8 cellular contexts compared by ENCODE assay signal in the genomic region with DNA sequence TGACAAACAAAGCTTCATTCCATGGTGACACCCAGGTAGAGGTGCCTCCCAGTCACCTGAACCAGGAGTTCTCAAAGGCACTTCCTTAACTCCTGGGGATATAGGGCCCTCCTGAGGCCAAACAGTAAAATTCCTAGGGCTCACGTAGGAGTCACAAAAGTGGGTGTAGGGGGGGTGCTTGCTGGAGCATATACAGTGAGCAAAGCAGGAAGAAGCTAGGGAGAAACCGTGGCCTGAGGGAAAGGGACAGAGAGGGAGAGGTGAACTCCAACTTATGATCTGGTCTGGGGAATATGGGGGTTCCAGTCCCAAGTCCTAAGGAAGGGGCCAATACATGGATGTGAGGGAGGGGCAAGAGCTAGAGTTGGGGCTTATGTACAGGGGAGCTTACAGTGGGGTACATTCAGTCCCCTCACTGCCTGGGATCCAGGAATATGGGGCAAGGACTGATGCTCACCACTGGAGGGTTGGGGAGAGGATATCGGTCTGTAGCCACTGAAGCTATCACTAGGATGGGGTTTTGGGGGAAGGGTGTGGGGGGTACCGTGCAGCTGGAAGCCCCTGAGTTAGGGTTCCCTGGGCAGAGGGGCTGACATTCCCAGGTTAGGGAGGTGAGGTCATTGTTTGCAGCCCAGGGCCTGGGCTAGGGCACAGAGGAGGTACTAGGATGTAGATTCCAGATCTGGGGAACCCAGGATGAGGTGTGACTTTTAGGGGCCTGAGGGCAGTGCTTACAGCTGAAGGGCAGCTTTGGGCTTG. TPM values are rescaled to one million over a fixed set of nuclear protein-coding genes. Genes with fewer than 3 reads are reported as not detected.
DNase-seq lines count a peak whose midpoint lies in the region; ATAC-seq lines count a peak whose summit lies in the region.

No MANE protein-coding gene starts in this region.

- peak overlapping the region; percentile 42 for H3K27ac Mint-ChIP-seq in activated CD4-positive, alpha-beta T cell treated with anti-CD3 and anti-CD28 coated beads for 36 hours
- peak overlapping the region; percentile 79 for H3K27ac Mint-ChIP-seq in activated T-helper 1 cell treated with anti-CD3 and anti-CD28 coated beads, Interleukin-12 subunit alpha, Interleukin-12 subunit beta, Interleukin-2, Interleukin-4 antibody, amounts not matched to agents 30 ng/mL and 10 ng/mL and 1 ng/mL, durations not matched to agents 14 hours and 24 hours and 36 hours
- H3K27ac Mint-ChIP-seq in immature natural killer cell: peak overlapping the region; percentile 77 to 97 (median 89)

- no peak for ATAC-seq in activated CD4-positive, alpha-beta T cell treated with anti-CD3 and anti-CD28 coated beads for 36 hours
- no peak for ATAC-seq in HG03045 (IDR thresholded peaks at IDR 0.05; ENCODE audit: unreplicated experiment)

- H3K4me3 Mint-ChIP-seq in activated CD4-positive, alpha-beta T cell treated with anti-CD3 and anti-CD28 coated beads for 36 hours: peak overlapping the region; percentile 73
- H3K4me3 Mint-ChIP-seq in activated T-helper 1 cell treated with anti-CD3 and anti-CD28 coated beads, Interleukin-12 subunit alpha, Interleukin-12 subunit beta, Interleukin-2, Interleukin-4 antibody, amounts not matched to agents 30 ng/mL and 10 ng/mL and 1 ng/mL, durations not matched to agents 14 hours and 24 hours and 36 hours: peak overlapping the region; percentile 87
- H3K4me3 Mint-ChIP-seq in immature natural killer cell: peak overlapping the region; percentile 86 to 89 (median 88)

- no peaks in the 10 kb centered on the region for H3K27me3 Mint-ChIP-seq in activated CD4-positive, alpha-beta T cell treated with anti-CD3 and anti-CD28 coated beads for 36 hours
- H3K27me3 Mint-ChIP-seq in activated T-helper 1 cell treated with anti-CD3 and anti-CD28 coated beads, Interleukin-12 subunit alpha, Interleukin-12 subunit beta, Interleukin-2, Interleukin-4 antibody, amounts not matched to agents 30 ng/mL and 10 ng/mL and 1 ng/mL, durations not matched to agents 14 hours and 24 hours and 36 hours (ENCODE audit: insufficient read depth): no peaks in the 10 kb centered on the region
- H3K27me3 Mint-ChIP-seq in immature natural killer cell (ENCODE audit: low read depth in 3 of 3): peaks cover 0 to 14% (median 2%) of the 10 kb centered on the region in 3 donors

- POLR2A ChIA-PET in activated CD4-positive, alpha-beta T cell treated with anti-CD3 and anti-CD28 coated beads for 36 hours (lab: Charles Lee): interaction anchor here (0.6 to 2.1 kb wide), 4 partner anchors 8 to 133 kb away, joined by 3 to 7 read pairs (median 4); no protein-coding TSS in a partner anchor

- intact Hi-C loops in activated CD4-positive, alpha-beta T cell treated with anti-CD3 and anti-CD28 coated beads for 36 hours (cut with DNase I, micrococcal nuclease): loop anchor here (1.0 to 2.0 kb wide), 8 partner anchors 14 to 579 kb away; partner anchors contain the start of genes CEBPB (in 1 of the 2), PARD6B (in 1 of the 2), RNF114 (in 1 of the 2) and SNAI1 (in 1 of the 2)
- intact Hi-C loops in activated T-helper 1 cell treated with anti-CD3 and anti-CD28 coated beads, Interleukin-12 subunit alpha, Interleukin-12 subunit beta, Interleukin-2, Interleukin-4 antibody, amounts not matched to agents 30 ng/mL and 10 ng/mL and 1 ng/mL, durations not matched to agents 14 hours and 24 hours and 36 hours (cut with micrococcal nuclease): loop anchor here (1.0 to 5.0 kb wide), 3 partner anchors 17 to 215 kb away; partner anchors contain the start of gene RNF114

- H3K27ac ChIP-seq in temporal lobe (ENCODE audit: low read depth, low read length): peak overlapping the region; percentile 81

- no peak for DNase-seq in activated CD4-positive, alpha-beta T cell treated with anti-CD3 and anti-CD28 coated beads for 36 hours
- no peak for DNase-seq in activated CD4-positive, alpha-beta T cell treated with anti-CD3 and anti-CD28 coated beads, Interleukin-2, amount 50 U/mL, for 1 hour
- no peak for DNase-seq in activated T-helper 1 cell treated with anti-CD3 and anti-CD28 coated beads, Interleukin-12 subunit alpha, Interleukin-12 subunit beta, Interleukin-2, Interleukin-4 antibody, amounts not matched to agents 30 ng/mL and 10 ng/mL and 1 ng/mL, durations not matched to agents 14 hours and 24 hours and 36 hours (ENCODE audit: low spot score)
- DNase-seq in immature natural killer cell (no peak), NCI-H146 (lab: John Stamatoyannopoulos, UW) (no peak), NCI-H2196 treated with DMSO at 0.1 percent for 48 hours (lab: John Stamatoyannopoulos, UW; ENCODE audit: unreplicated experiment) (no peak)

- H3K4me1 Mint-ChIP-seq in activated CD4-positive, alpha-beta T cell treated with anti-CD3 and anti-CD28 coated beads for 36 hours: peaks cover 48% of the 10 kb centered on the region
- H3K4me1 Mint-ChIP-seq in activated T-helper 1 cell treated with anti-CD3 and anti-CD28 coated beads, Interleukin-12 subunit alpha, Interleukin-12 subunit beta, Interleukin-2, Interleukin-4 antibody, amounts not matched to agents 30 ng/mL and 10 ng/mL and 1 ng/mL, durations not matched to agents 14 hours and 24 hours and 36 hours (ENCODE audit: low read depth): peaks cover 59% of the 10 kb centered on the region
- peaks cover 51 to 65% of the 10 kb centered on the region in 2 donors for H3K4me1 Mint-ChIP-seq in immature natural killer cell

- CTCF ChIA-PET in activated CD4-positive, alpha-beta T cell treated with anti-CD3 and anti-CD28 coated beads for 36 hours (lab: Charles Lee): interaction anchor here (0.6 to 3.9 kb wide), 13 partner anchors 18 to 576 kb away, joined by 3 to 33 read pairs (median 3); no protein-coding TSS in a partner anchor

- H3K36me3 Mint-ChIP-seq in activated CD4-positive, alpha-beta T cell treated with anti-CD3 and anti-CD28 coated beads for 36 hours (ENCODE audit: low read depth): peaks cover 14% of the 10 kb centered on the region
- peaks cover 12% of the 10 kb centered on the region for H3K36me3 Mint-ChIP-seq in activated T-helper 1 cell treated with anti-CD3 and anti-CD28 coated beads, Interleukin-12 subunit alpha, Interleukin-12 subunit beta, Interleukin-2, Interleukin-4 antibody, amounts not matched to agents 30 ng/mL and 10 ng/mL and 1 ng/mL, durations not matched to agents 14 hours and 24 hours and 36 hours (ENCODE audit: low read depth)
- no peaks in the 10 kb centered on the region for H3K36me3 Mint-ChIP-seq in immature natural killer cell

- H3K9me3 Mint-ChIP-seq in activated CD4-positive, alpha-beta T cell treated with anti-CD3 and anti-CD28 coated beads for 36 hours (ENCODE audit: low read depth): no peaks in the 10 kb centered on the region
- H3K9me3 Mint-ChIP-seq in activated T-helper 1 cell treated with anti-CD3 and anti-CD28 coated beads, Interleukin-12 subunit alpha, Interleukin-12 subunit beta, Interleukin-2, Interleukin-4 antibody, amounts not matched to agents 30 ng/mL and 10 ng/mL and 1 ng/mL, durations not matched to agents 14 hours and 24 hours and 36 hours: no peaks in the 10 kb centered on the region
- H3K9me3 Mint-ChIP-seq in immature natural killer cell: no peaks in the 10 kb centered on the region

RNA-seq across cellular contexts. Expression of gene PEDS1, which starts 0.9 kb away (rescaled TPM):
- 10 to 100 TPM; 13.2 to 16.8 TPM for total RNA-seq in activated CD4-positive, alpha-beta T cell treated with anti-CD3 and anti-CD28 coated beads for 36 hours
- 30.7 and 33.4 TPM in 2 replicates for total RNA-seq in activated T-helper 1 cell treated with anti-CD3 and anti-CD28 coated beads, Interleukin-12 subunit alpha, Interleukin-12 subunit beta, Interleukin-2, Interleukin-4 antibody, amounts not matched to agents 30 ng/mL and 10 ng/mL and 1 ng/mL, durations not matched to agents 14 hours and 24 hours and 36 hours
- polyA plus RNA-seq in immature natural killer cell: 10 to 100 TPM; 15.2 to 33.5 (median 19.7) TPM
- total RNA-seq in temporal lobe: 6.6 TPM

RNA-seq across cellular contexts. Expression of gene CEBPB, which starts 38.1 kb away (rescaled TPM):
- 10 to 100 TPM; 28.9 to 40.1 TPM for total RNA-seq in activated CD4-positive, alpha-beta T cell treated with anti-CD3 and anti-CD28 coated beads for 36 hours
- total RNA-seq in activated T-helper 1 cell treated with anti-CD3 and anti-CD28 coated beads, Interleukin-12 subunit alpha, Interleukin-12 subunit beta, Interleukin-2, Interleukin-4 antibody, amounts not matched to agents 30 ng/mL and 10 ng/mL and 1 ng/mL, durations not matched to agents 14 hours and 24 hours and 36 hours: 52.3 and 55.2 TPM in 2 replicates
- polyA plus RNA-seq in immature natural killer cell: 10 to 100 TPM; 15.3 to 27.6 (median 22.9) TPM
- total RNA-seq in temporal lobe: 2.0 TPM

RNA-seq across cellular contexts. Expression of gene UBE2V1, which starts 39.6 kb away (rescaled TPM):
- total RNA-seq in activated CD4-positive, alpha-beta T cell treated with anti-CD3 and anti-CD28 coated beads for 36 hours: 100 to 1,000 TPM; 177 to 265 TPM
- total RNA-seq in activated T-helper 1 cell treated with anti-CD3 and anti-CD28 coated beads, Interleukin-12 subunit alpha, Interleukin-12 subunit beta, Interleukin-2, Interleukin-4 antibody, amounts not matched to agents 30 ng/mL and 10 ng/mL and 1 ng/mL, durations not matched to agents 14 hours and 24 hours and 36 hours: 166 and 170 TPM in 2 replicates
- 100 to 1,000 TPM; 112 to 189 (median 185) TPM for polyA plus RNA-seq in immature natural killer cell
- total RNA-seq in temporal lobe: 38.4 TPM

Comparison
In these comparisons a context has a peak if more than half of its experiments do, and no peak if none do; other contexts are left out.
1. RNA of gene CEBPB, which starts 38.1 kb away (total RNA-seq): 52.3 to 55.2 TPM in activated T-helper 1 cell treated with anti-CD3 and anti-CD28 coated beads, Interleukin-12 subunit alpha, Interleukin-12 subunit beta, Interleukin-2, Interleukin-4 antibody, amounts not matched to agents 30 ng/mL and 10 ng/mL and 1 ng/mL, durations not matched to agents 14 hours and 24 hours and 36 hours and 28.9 to 40.1 TPM in activated CD4-positive, alpha-beta T cell treated with anti-CD3 and anti-CD28 coated beads for 36 hours; 2.0 TPM in temporal lobe (single experiment); every median in the first group is over 10 times any median in the second.
2. Peak in every context shown above with its lines, with median percentiles within 50 percentile points of each other: H3K27ac Mint-ChIP-seq and H3K4me3 Mint-ChIP-seq.